8 cellular contexts compared by ENCODE assay signal in the genomic region with DNA sequence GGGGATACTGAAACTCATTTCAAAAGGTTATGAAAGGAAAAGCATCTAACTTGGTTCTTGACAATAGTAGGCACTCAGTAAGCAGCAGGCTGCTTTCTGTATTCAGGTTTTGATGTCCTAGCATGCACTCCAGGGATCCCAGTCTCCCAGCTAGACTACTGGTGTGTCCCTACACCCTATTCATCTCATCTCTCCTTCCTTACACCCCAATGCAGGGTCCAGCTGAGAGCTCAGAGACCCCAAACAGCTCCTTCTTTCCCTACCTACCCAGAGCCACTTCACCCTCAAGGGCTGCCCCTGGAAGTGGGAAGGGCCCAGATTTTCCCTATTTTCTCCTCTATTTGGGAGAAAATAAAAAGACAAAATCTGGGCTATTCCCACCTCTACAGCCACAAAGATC.
"Had no signal": no experiment of that assay in that cellular context is flagged by ENCODE, and none has a peak within 500 bp of the region (broad histone marks: within the 10 kb centered on the region; RNA-seq: fewer than 3 reads in every experiment).

No MANE protein-coding gene starts in this region.

- H3K4me1 ChIP-seq: adrenal gland, pancreas had no signal

- H3K36me3 Mint-ChIP-seq: activated naive CD4-positive, alpha-beta T cell treated with anti-CD3 and anti-CD28 coated beads, Interleukin-2, amount 50 U/mL, for 24 hours had no signal

- H3K9me3 Mint-ChIP-seq: activated naive CD4-positive, alpha-beta T cell treated with anti-CD3 and anti-CD28 coated beads, Interleukin-2, amount 50 U/mL, for 24 hours; activated T-cell treated with anti-CD3 and anti-CD28 coated beads, Interleukin-2, amount 50 U/mL, for 72 hours; T-helper 1 cell treated with Interleukin-12 subunit alpha and Interleukin-12 subunit beta and Interleukin-4 antibody, amounts not matched to agents 30 μg/mL and 1 μg/mL, for 36 hours had no signal

- H3K27ac ChIP-seq: dorsolateral prefrontal cortex had no signal

- DNase-seq: activated gamma-delta T cell had no signal

- H3K27me3 Mint-ChIP-seq: activated naive CD4-positive, alpha-beta T cell treated with anti-CD3 and anti-CD28 coated beads, Interleukin-2, amount 50 U/mL, for 24 hours had no signal

- H3K27ac Mint-ChIP-seq: activated T-cell treated with anti-CD3 and anti-CD28 coated beads, Interleukin-2, amount 50 U/mL, for 72 hours; T-helper 1 cell treated with Interleukin-12 subunit alpha and Interleukin-12 subunit beta and Interleukin-4 antibody, amounts not matched to agents 30 μg/mL and 1 μg/mL, for 36 hours had no signal

- H3K36me3 ChIP-seq: adrenal gland, pancreas, spleen had no signal
